Comparison of ENCODE assay signal across 16 cellular contexts in the genomic region with DNA sequence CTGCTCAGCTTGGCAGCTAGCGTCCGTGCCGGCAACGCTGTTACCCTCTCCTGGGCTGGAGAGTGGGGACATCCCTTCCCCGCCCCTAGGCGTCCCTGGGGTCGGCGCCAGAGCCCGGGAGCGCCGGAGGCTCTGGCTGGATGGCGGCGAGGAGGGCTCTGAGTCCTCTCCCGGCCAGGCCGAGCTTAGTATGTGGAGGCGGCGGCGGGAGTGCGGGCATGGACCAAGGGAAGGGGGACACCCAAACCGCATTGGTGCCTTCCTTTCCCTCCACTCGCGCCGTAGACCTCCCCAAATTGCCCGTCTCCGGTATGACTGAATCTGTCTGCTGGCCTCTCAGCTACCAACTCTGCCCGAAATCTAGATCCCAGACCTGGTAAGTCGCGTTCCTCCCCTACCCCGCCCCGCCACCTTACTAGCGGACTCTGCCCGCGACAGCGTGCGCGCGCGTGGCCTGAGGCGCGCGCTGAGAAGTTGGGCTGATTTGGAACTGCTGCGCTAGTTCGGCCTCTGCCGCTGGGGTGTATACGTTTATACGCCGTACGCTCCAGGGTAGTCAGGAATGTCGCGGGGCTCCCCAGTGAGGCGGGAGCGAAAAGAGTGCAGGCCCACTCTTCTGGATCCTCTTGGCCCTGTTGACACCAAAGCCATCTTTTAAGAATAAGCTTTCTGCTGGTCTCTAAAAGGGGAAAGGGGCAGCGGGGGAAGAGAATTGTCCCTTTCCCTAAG. TPM values are rescaled to one million over a fixed set of nuclear protein-coding genes. Genes with fewer than 3 reads are reported as not detected.
DNase-seq lines count a peak whose midpoint lies in the region; TF ChIP-seq lines count a peak whose summit lies in the region.
"Had no signal": no experiment of that assay in that cellular context is flagged by ENCODE, and none has a peak within 500 bp of the region (broad histone marks: within the 10 kb centered on the region; RNA-seq: fewer than 3 reads in every experiment).

No MANE protein-coding gene starts in this region.

- no peaks in the 10 kb centered on the region for H4K20me1 ChIP-seq in MM.1S (ENCODE audit: insufficient read depth, low read length)

- no peaks in the 10 kb centered on the region for H3K36me3 Mint-ChIP-seq in mesothelial cell of epicardium
- H3K36me3 Mint-ChIP-seq in Caco-2 (ENCODE audit: insufficient read depth, unreplicated experiment) = no peaks in the 10 kb centered on the region

- no peak overlapping the region for H2AFZ ChIP-seq in MM.1S (ENCODE audit: low read length)

- H3K27me3 Mint-ChIP-seq in mesothelial cell of epicardium (ENCODE audit: low read depth) = peaks cover 97% of the 10 kb centered on the region
- H3K27me3 Mint-ChIP-seq in Caco-2 (ENCODE audit: insufficient read depth, unreplicated experiment) = no peaks in the 10 kb centered on the region

- H3K27me3 ChIP-seq in HUES64 (ENCODE audit: insufficient read depth, low read length) (peaks cover 100% of the 10 kb centered on the region), MM.1S (replicated peaks; ENCODE audit: insufficient read depth, low read length) (no peaks in the 10 kb centered on the region), Caco-2 (replicated peaks; ENCODE audit: control insufficient read depth, insufficient read depth, low read length) (no peaks in the 10 kb centered on the region)

- H3K9me3 ChIP-seq in HUES64 (ENCODE audit: insufficient read depth, low read depth, low read length) (no peaks in the 10 kb centered on the region), MM.1S (replicated peaks; ENCODE audit: insufficient read depth, low read length) (no peaks in the 10 kb centered on the region), Caco-2 (no peaks in the 10 kb centered on the region)

- peak overlapping the region; percentile 42 for H3K4me3 Mint-ChIP-seq in mesothelial cell of epicardium
- no peak overlapping the region for H3K4me3 Mint-ChIP-seq in Caco-2 (ENCODE audit: unreplicated experiment)
- H3K4me3 Mint-ChIP-seq: immature natural killer cell had no signal

- CTCF ChIA-PET in AG04449 (lab: Yijun Ruan, JAX) (interaction anchor here (1.2 kb wide), 1 partner anchor 8 kb away, joined by 3 read pairs; no protein-coding TSS in a partner anchor), Caco-2 (lab: Charles Lee) (no interaction called here)

- intact Hi-C loops in Caco-2 (cut with micrococcal nuclease; ENCODE audit: unreplicated experiment) = no loop called here

- H3K4me1 Mint-ChIP-seq in mesothelial cell of epicardium (peaks cover 16% of the 10 kb centered on the region), Caco-2 (ENCODE audit: low read depth, unreplicated experiment) (no peaks in the 10 kb centered on the region)
- H3K4me1 Mint-ChIP-seq: immature natural killer cell had no signal

- H3K27ac Mint-ChIP-seq in mesothelial cell of epicardium (no peak overlapping the region), Caco-2 (ENCODE audit: unreplicated experiment) (no peak overlapping the region)
- H3K27ac Mint-ChIP-seq: immature natural killer cell had no signal

- no peak overlapping the region for H3K27ac ChIP-seq in HUES64 (ENCODE audit: low read depth, low read length)
- H3K27ac ChIP-seq in MM.1S (ENCODE audit: low read length) = no peak overlapping the region
- H3K27ac ChIP-seq: breast epithelium had no signal

- no peaks in the 10 kb centered on the region for H3F3A ChIP-seq in MM.1S (ENCODE audit: insufficient read depth, low read length)

- H3K36me3 ChIP-seq in HUES64 (ENCODE audit: insufficient read depth, low read length) (no peaks in the 10 kb centered on the region), MM.1S (replicated peaks; ENCODE audit: insufficient read depth, low read length) (no peaks in the 10 kb centered on the region), Caco-2 (ENCODE audit: control insufficient read depth, insufficient read depth, low read length) (no peaks in the 10 kb centered on the region)
- H3K36me3 ChIP-seq: breast epithelium had no signal

- H3K9me2 ChIP-seq in MM.1S (replicated peaks; ENCODE audit: insufficient read depth, low read length) = no peaks in the 10 kb centered on the region

- H3K9me3 Mint-ChIP-seq in mesothelial cell of epicardium = no peaks in the 10 kb centered on the region
- H3K9me3 Mint-ChIP-seq in Caco-2 (ENCODE audit: unreplicated experiment) = no peaks in the 10 kb centered on the region

- no TSS peak for BruUV-seq in Caco-2 (replicated peaks; lab: Mats Ljungman, UMichigan)

- DNase-seq in AG04449 (ENCODE audit: low read depth, low spot score) = no peak
- peak; percentile 78 for DNase-seq in ecto neural progenitor cell (ENCODE audit: low spot score)
- DNase-seq in mesothelial cell of epicardium (ENCODE audit: low spot score in 2 of 2, unreplicated experiment in 2 of 2) = peak in 1 of 2 experiments; percentile 45
- DNase-seq in dedifferentiated amniotic fluid mesenchymal stem cell (ENCODE audit: extremely low spot score) = no peak
- DNase-seq in NK-92 (lab: John Stamatoyannopoulos, UW; ENCODE audit: unreplicated experiment) = no peak
- no peak for DNase-seq in MM.1S
- no peak for DNase-seq in Caco-2
- DNase-seq: activated CD4-positive, CD25-positive, alpha-beta regulatory T cell; activated T-cell treated with anti-CD3 and anti-CD28 coated beads, Interleukin-2, amount 50 U/mL, for 48 hours; immature natural killer cell; NCI-H2081 treated with DMSO at 0.1 percent for 48 hours had no signal

- H3K4me2 ChIP-seq in MM.1S (ENCODE audit: low read depth, low read length) = no peak overlapping the region

- POLR2A ChIA-PET in AG04449 (lab: Yijun Ruan, JAX) = no interaction called here
- POLR2A ChIA-PET in Caco-2 (lab: Charles Lee) = no interaction called here

- no peak overlapping the region for H3K9ac ChIP-seq in HUES64 (ENCODE audit: low read depth, low read length)
- no peak overlapping the region for H3K9ac ChIP-seq in MM.1S (ENCODE audit: low read length)

- peak overlapping the region; percentile 48 for H3K4me3 ChIP-seq in AG04449 (ENCODE audit: low read depth, low read length)
- H3K4me3 ChIP-seq in HUES64 (ENCODE audit: low read length) = peak overlapping the region; percentile 47
- H3K4me3 ChIP-seq in MM.1S (ENCODE audit: low read length) = no peak overlapping the region
- no peak overlapping the region for H3K4me3 ChIP-seq in Caco-2 (ENCODE audit: low read depth, low read length)
- H3K4me3 ChIP-seq: breast epithelium, K562 had no signal

- H3K4me1 ChIP-seq in HUES64 (ENCODE audit: insufficient read depth, low read length) = peaks cover 39% of the 10 kb centered on the region
- peaks cover 9% of the 10 kb centered on the region; the same call in 1 of the 2 replicates for H3K4me1 ChIP-seq in MM.1S (ENCODE audit: low read length)
- H3K4me1 ChIP-seq in Caco-2 = no peaks in the 10 kb centered on the region

- H3K79me2 ChIP-seq in MM.1S (ENCODE audit: low read length) = no peaks in the 10 kb centered on the region

- WGBS in HUES64 = under 1% methylated on average over 53 of the region's 53 CpGs

- TF ChIP-seq CTCF in AG04449 (IDR thresholded peaks at IDR 0.05; ENCODE audit: insufficient read depth, low read length, missing control alignments) (no peak), mesothelial cell of epicardium (IDR thresholded peaks at IDR 0.05; ENCODE audit: unreplicated experiment) (no peak), MM.1S (IDR thresholded peaks at IDR 0.05; ENCODE audit: low read length) (no peak), Caco-2 (IDR thresholded peaks at IDR 0.05; ENCODE audit: insufficient read depth in 1 of 2, low read depth in 1 of 2, low read length in 1 of 2, severe bottlenecking in 1 of 2, unreplicated experiment in 1 of 2) (no peak)

RNA-seq across cellular contexts. Expression of gene ZIC1, which starts 12.2 kb away (rescaled TPM):
- 5.2 TPM for polyA plus RNA-seq in HUES64 (2013, experiment 1 of 2)
- polyA plus RNA-seq in HUES64 (2013, experiment 2 of 2) = 19.0 TPM
- total RNA-seq in mesothelial cell of epicardium (0.22 TPM in 1 of 3 replicates, not detected in the others), Caco-2 (2022) (not detected in 2 replicates)
- polyA plus RNA-seq: AG04450, immature natural killer cell had no signal

RNA-seq across cellular contexts. Expression of gene ZIC4, which starts 15.0 kb away (rescaled TPM):
- 0.40 TPM for polyA plus RNA-seq in HUES64 (2013, experiment 1 of 2)
- polyA plus RNA-seq in HUES64 (2013, experiment 2 of 2) = 2.3 TPM
- not detected in 3 replicates for total RNA-seq in mesothelial cell of epicardium
- total RNA-seq in Caco-2 (2022) = not detected in 2 replicates
- total RNA-seq: esophagus mucosa, K562 had no signal
- polyA plus RNA-seq: AG04450, immature natural killer cell, K562 had no signal

Comparison
In these comparisons a context has a peak if more than half of its experiments do, and no peak if none do; other contexts are left out.
1. H3K4me3 ChIP-seq: peak in AG04449 (single experiment) and HUES64 (single experiment); none in MM.1S (single experiment) and Caco-2 (single experiment).